11 cellular contexts compared by ENCODE assay signal in genomic region chr2:149099298-149099697, GRCh38.
"Had no signal": no experiment of that assay in that cellular context is flagged by ENCODE, and none has a peak within 500 bp of the region (broad histone marks: within the 10 kb centered on the region; RNA-seq: fewer than 3 reads in every experiment).

No MANE protein-coding gene starts in this region.

- H3K27ac ChIP-seq: gastroesophageal sphincter, psoas muscle, right lobe of liver, spleen, testis, upper lobe of right lung had no signal

- H3K4me3 ChIP-seq: gastroesophageal sphincter, psoas muscle, right lobe of liver, spleen, testis, upper lobe of right lung had no signal

- H3K4me1 ChIP-seq: gastroesophageal sphincter, psoas muscle, right lobe of liver, spleen, upper lobe of right lung had no signal

- H3K9me3 ChIP-seq: gastroesophageal sphincter, psoas muscle, right lobe of liver, spleen, testis, upper lobe of right lung had no signal

- DNase-seq: activated CD4-positive, alpha-beta T cell treated with anti-CD3 and anti-CD28 coated beads for 1 hour; activated CD4-positive, alpha-beta T cell treated with anti-CD3 and anti-CD28 coated beads, Interleukin-2, amount 50 U/mL, for 4 hours; activated effector memory CD4-positive, alpha-beta T cell treated with Interleukin-2 at 50 U/mL for 16 hours; activated naive CD4-positive, alpha-beta T cell treated with anti-CD3 and anti-CD28 coated beads, Interleukin-2, amount 50 U/mL, for 16 hours; activated T-cell treated with anti-CD3 and anti-CD28 coated beads, Interleukin-2, amount 50 U/mL, for 1 hour; psoas muscle; right lobe of liver; spleen; testis; upper lobe of right lung had no signal

- H3K36me3 ChIP-seq: gastroesophageal sphincter, right lobe of liver, spleen, upper lobe of right lung had no signal

- ATAC-seq: gastroesophageal sphincter, psoas muscle, upper lobe of right lung had no signal

- H3K27me3 ChIP-seq: gastroesophageal sphincter, right lobe of liver, testis, upper lobe of right lung had no signal
